In the genomic region with DNA sequence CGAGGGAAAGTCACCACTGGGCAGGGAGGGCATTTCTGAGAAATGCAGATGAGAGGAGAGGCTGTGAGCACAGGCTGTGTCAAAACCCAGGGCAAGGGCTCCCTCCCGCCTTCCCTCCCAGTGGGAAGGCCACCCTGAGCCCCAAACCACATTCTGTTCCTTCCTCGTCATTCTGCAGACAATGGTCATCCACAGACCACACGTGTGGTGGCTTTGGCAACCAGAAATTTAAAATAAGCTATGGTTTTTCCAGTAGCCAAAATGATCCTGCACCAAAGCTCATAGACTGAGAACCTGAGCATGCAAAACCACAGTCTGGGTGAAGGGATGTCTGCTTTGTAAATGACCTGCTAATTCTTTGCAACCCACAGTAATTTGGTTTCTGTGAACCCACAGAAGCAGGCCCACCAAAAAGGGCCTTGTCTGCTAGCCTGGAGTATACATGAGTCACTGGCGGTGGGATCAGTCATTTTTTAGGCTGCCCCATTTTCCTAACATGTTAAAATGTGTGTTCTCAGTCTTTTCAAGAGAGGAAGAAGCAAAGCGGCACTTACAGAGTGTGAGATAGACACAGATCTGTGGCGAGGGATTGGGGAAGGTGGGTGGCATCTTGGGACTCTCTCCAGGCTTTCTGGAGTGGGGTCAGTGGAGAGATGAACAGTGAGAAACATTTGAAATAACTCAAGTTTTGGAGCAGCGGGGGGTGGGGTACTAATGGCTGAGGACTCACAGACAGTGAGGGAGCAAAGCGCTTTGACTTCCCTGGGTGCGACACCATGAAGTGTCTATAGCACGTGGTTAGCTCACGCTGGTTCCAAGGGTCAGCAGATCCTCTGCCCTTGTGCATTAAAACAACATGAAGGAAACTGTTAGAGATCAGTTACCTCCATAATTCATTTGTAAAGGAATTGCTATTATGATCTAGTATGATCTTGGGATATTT, we compare ENCODE assay signal across 10 cellular contexts. TPM values are rescaled to one million over a fixed set of nuclear protein-coding genes. Genes with fewer than 3 reads are reported as not detected.
DNase-seq lines count a peak whose midpoint lies in the region; ATAC-seq and TF ChIP-seq lines count a peak whose summit lies in the region.
"Had no signal": no experiment of that assay in that cellular context is flagged by ENCODE, and none has a peak within 500 bp of the region (broad histone marks: within the 10 kb centered on the region; RNA-seq: fewer than 3 reads in every experiment).

No MANE protein-coding gene starts in this region.

- H3K23ac ChIP-seq in trophoblast cell (ENCODE audit: low read length): no peak overlapping the region

- H3K4me1 ChIP-seq in osteoblast (ENCODE audit: insufficient read depth, low read length): peaks cover 5% of the 10 kb centered on the region
- peaks cover 0 to 17% (median 11%) of the 10 kb centered on the region in 4 donors for H3K4me1 ChIP-seq in tibial artery
- H3K4me1 ChIP-seq in trophoblast cell (ENCODE audit: control insufficient read depth in 1 of 2, insufficient read depth in 2 of 2, low read length in 2 of 2): peaks cover 0 to 8% of the 10 kb centered on the region in 2 experiments

- TF ChIP-seq CTCF in osteoblast (IDR thresholded peaks at IDR 0.05; ENCODE audit: extremely low read depth, low read depth, low read length) (no peak), tibial artery (IDR thresholded peaks at IDR 0.05) (no peak)

- no peak overlapping the region for H3K4me2 ChIP-seq in osteoblast (ENCODE audit: insufficient read depth, low read length)
- no peak overlapping the region for H3K4me2 ChIP-seq in trophoblast cell (ENCODE audit: low read length)

- no peak for ATAC-seq in GM19455 (IDR thresholded peaks at IDR 0.05; ENCODE audit: unreplicated experiment)
- ATAC-seq: lower lobe of right lung had no signal

- H2BK120ac ChIP-seq in trophoblast cell (ENCODE audit: insufficient read depth, low read length, poor library complexity): no peak overlapping the region

- no peaks in the 10 kb centered on the region for H3K9me3 ChIP-seq in osteoblast (ENCODE audit: low read depth, low read length)
- no peaks in the 10 kb centered on the region for H3K9me3 ChIP-seq in tibial artery
- peaks cover 2% of the 10 kb centered on the region for H3K9me3 ChIP-seq in trophoblast cell (ENCODE audit: insufficient read depth, low read depth, low read length)
- H3K9me3 ChIP-seq: lower lobe of right lung had no signal

- H3K27ac ChIP-seq in osteoblast (ENCODE audit: low read depth, low read length) (no peak overlapping the region), tibial artery (no peak overlapping the region), trophoblast cell (ENCODE audit: low read depth, low read length) (no peak overlapping the region)
- H3K27ac ChIP-seq: lower lobe of right lung had no signal

- H2AK5ac ChIP-seq in trophoblast cell (ENCODE audit: low read length): no peak overlapping the region

- peaks cover 47% of the 10 kb centered on the region for H3K36me3 Mint-ChIP-seq in activated T-cell treated with anti-CD3 and anti-CD28 coated beads, Interleukin-2, amount 50 U/mL, for 24 hours (ENCODE audit: low read depth)

- H3K79me1 ChIP-seq in trophoblast cell (ENCODE audit: low read length): peaks cover 10% of the 10 kb centered on the region

- no peak overlapping the region for H4K8ac ChIP-seq in trophoblast cell (ENCODE audit: low read depth, low read length)

- no CpG with 5 or more reads among the region's 12 CpGs for WGBS in trophoblast cell (ENCODE audit: extremely low coverage, insufficient coverage, insufficient read length)

- no peak overlapping the region for H3K14ac ChIP-seq in trophoblast cell (ENCODE audit: low read length)

- no peaks in the 10 kb centered on the region for H4K20me1 ChIP-seq in osteoblast (ENCODE audit: insufficient read depth, low read length)

- peaks cover 18% of the 10 kb centered on the region for H3K27me3 ChIP-seq in osteoblast (ENCODE audit: insufficient read depth, low read length)
- peaks cover 0 to 21% of the 10 kb centered on the region in 2 donors for H3K27me3 ChIP-seq in tibial artery
- H3K27me3 ChIP-seq in trophoblast cell (ENCODE audit: insufficient read depth, low read length): no peaks in the 10 kb centered on the region

- H3K4me3 ChIP-seq in osteoblast (ENCODE audit: insufficient read depth, low read length): no peak overlapping the region
- H3K4me3 ChIP-seq in tibial artery: no peak overlapping the region
- no peak overlapping the region for H3K4me3 ChIP-seq in trophoblast cell (ENCODE audit: low read depth, low read length)
- H3K4me3 ChIP-seq: lower lobe of right lung had no signal

- no peaks in the 10 kb centered on the region for H3K9me3 Mint-ChIP-seq in activated T-cell treated with anti-CD3 and anti-CD28 coated beads, Interleukin-2, amount 50 U/mL, for 24 hours

- H3K4me1 Mint-ChIP-seq in activated T-cell treated with anti-CD3 and anti-CD28 coated beads, Interleukin-2, amount 50 U/mL, for 24 hours (ENCODE audit: low read depth): peaks cover 83% of the 10 kb centered on the region

- H3K4me3 Mint-ChIP-seq in activated T-cell treated with anti-CD3 and anti-CD28 coated beads, Interleukin-2, amount 50 U/mL, for 24 hours: peak overlapping the region; percentile 56

- no peaks in the 10 kb centered on the region for H3K79me2 ChIP-seq in osteoblast (ENCODE audit: insufficient read depth, low read length)
- H3K79me2 ChIP-seq in trophoblast cell (ENCODE audit: control insufficient read depth, insufficient read depth, low read length, poor library complexity): peaks cover 8% of the 10 kb centered on the region

- no peak overlapping the region for H4K91ac ChIP-seq in trophoblast cell (ENCODE audit: low read depth, low read length)

- no peak overlapping the region for H2BK12ac ChIP-seq in trophoblast cell (ENCODE audit: low read length)

- no peak overlapping the region for H2BK5ac ChIP-seq in trophoblast cell (ENCODE audit: low read depth, low read length, poor library complexity)

- DNase-seq in GF-D8 (lab: John Stamatoyannopoulos, UW): peak; percentile 44
- peak; percentile 68 for DNase-seq in NAMALWA (ENCODE audit: low spot score)
- DNase-seq in activated T-cell treated with anti-CD3 and anti-CD28 coated beads, Interleukin-2, amount 50 U/mL, for 24 hours: peak; percentile 71
- DNase-seq in osteoblast (ENCODE audit: insufficient read length, low spot score, missing footprints): peak; percentile 71
- no peak for DNase-seq in midbrain (lab: John Stamatoyannopoulos, UW)
- no peak for DNase-seq in tibial artery
- DNase-seq in trophoblast cell: no peak
- DNase-seq: lower lobe of right lung, NCI-H1105 treated with DMSO at 0.1 percent for 48 hours had no signal

- H3K18ac ChIP-seq in trophoblast cell (ENCODE audit: low read length): no peak overlapping the region

- peak overlapping the region; percentile 97 for H3K27ac Mint-ChIP-seq in activated T-cell treated with anti-CD3 and anti-CD28 coated beads, Interleukin-2, amount 50 U/mL, for 24 hours

- no peaks in the 10 kb centered on the region for H3K36me3 ChIP-seq in osteoblast (ENCODE audit: insufficient read depth, low read length)
- no peaks in the 10 kb centered on the region for H3K36me3 ChIP-seq in tibial artery
- H3K36me3 ChIP-seq in trophoblast cell (ENCODE audit: control insufficient read depth in 1 of 2, insufficient read depth in 2 of 2, low read length in 2 of 2): no peaks in the 10 kb centered on the region
- H3K36me3 ChIP-seq: lower lobe of right lung had no signal

- no peak overlapping the region for H2AFZ ChIP-seq in osteoblast (ENCODE audit: low read length)
- H2AFZ ChIP-seq in trophoblast cell (ENCODE audit: insufficient read depth, low read length, poor library complexity): no peak overlapping the region

- H3K27me3 Mint-ChIP-seq in activated T-cell treated with anti-CD3 and anti-CD28 coated beads, Interleukin-2, amount 50 U/mL, for 24 hours: no peaks in the 10 kb centered on the region

- no peak overlapping the region for H3K4ac ChIP-seq in trophoblast cell (ENCODE audit: low read depth, low read length)

- H4K12ac ChIP-seq in trophoblast cell (ENCODE audit: low read depth, low read length): no peak overlapping the region

- H3K9ac ChIP-seq in trophoblast cell (ENCODE audit: low read length): no peak overlapping the region

- intact Hi-C loops in tibial artery (cut with DNase I; ENCODE audit: low total_unique reads): loop anchor here (10.0 kb wide), 1 partner anchor 217 kb away; no protein-coding TSS in a partner anchor

RNA-seq across cellular contexts. Expression of a gene that starts 20.5 kb away (rescaled TPM):
- under 0.01 and 0.29 TPM in 2 replicates for total RNA-seq in osteoblast
- polyA plus RNA-seq in trophoblast cell (2013): 28.4 and 29.4 TPM in 2 replicates

RNA-seq across cellular contexts. Expression of a gene that starts 27.9 kb away (rescaled TPM):
- total RNA-seq in osteoblast: 14.8 and 16.5 TPM in 2 replicates
- 44.1 and 45.7 TPM in 2 replicates for polyA plus RNA-seq in trophoblast cell (2013)

RNA-seq across cellular contexts. Expression of a gene that starts 58.3 kb away (rescaled TPM):
- total RNA-seq in osteoblast: 40.4 and 44.2 TPM in 2 replicates
- 30.7 and 30.9 TPM in 2 replicates for polyA plus RNA-seq in trophoblast cell (2013)

Comparison
In these comparisons a context has a peak if more than half of its experiments do, and no peak if none do; other contexts are left out.
1. DNase-seq: peak in GF-D8 (single experiment), NAMALWA (single experiment), activated T-cell treated with anti-CD3 and anti-CD28 coated beads, Interleukin-2, amount 50 U/mL, for 24 hours (single experiment) and osteoblast (single experiment); none in midbrain (single experiment), tibial artery (0 of 2) and trophoblast cell (0 of 2).